In genomic region chr13:109941951-109942350, GRCh38 we compare ENCODE assay signal across 21 cellular contexts.
DNase-seq lines count a peak whose midpoint lies in the region; ATAC-seq, FAIRE-seq and TF ChIP-seq lines count a peak whose summit lies in the region.
"Had no signal": no experiment of that assay in that cellular context is flagged by ENCODE, and none has a peak within 500 bp of the region (broad histone marks: within the 10 kb centered on the region; RNA-seq: fewer than 3 reads in every experiment).

No MANE protein-coding gene starts in this region.

- H3K9me3 ChIP-seq in breast epithelium (peaks cover 0 to 5% of the 10 kb centered on the region in 2 donors), K562 (replicated peaks; ENCODE audit: control insufficient read depth, insufficient read depth, low read depth, low read length) (no peaks in the 10 kb centered on the region), right atrium auricular region (no peaks in the 10 kb centered on the region)
- H3K9me3 ChIP-seq in CD4-positive, alpha-beta T cell (ENCODE audit: control insufficient read depth, low read length): no peaks in the 10 kb centered on the region
- H3K9me3 ChIP-seq: colonic mucosa had no signal

- no peak for ATAC-seq in K562
- ATAC-seq in CD4-positive, alpha-beta T cell (ENCODE audit: poor library complexity): no peak
- ATAC-seq: activated T-cell treated with anti-CD3 and anti-CD28 coated beads, Interleukin-2, amount 50 U/mL, for 72 hours had no signal

- H3K27me3 Mint-ChIP-seq in MCF 10A (ENCODE audit: insufficient read depth, unreplicated experiment): no peaks in the 10 kb centered on the region
- peaks cover 5% of the 10 kb centered on the region for H3K27me3 Mint-ChIP-seq in CD4-positive, alpha-beta T cell

- no peak overlapping the region for H3K27ac Mint-ChIP-seq in MCF 10A (ENCODE audit: low read depth, unreplicated experiment)
- H3K27ac Mint-ChIP-seq in CD4-positive, alpha-beta T cell: no peak overlapping the region
- H3K27ac Mint-ChIP-seq: activated naive CD8-positive, alpha-beta T cell; activated T-cell treated with anti-CD3 and anti-CD28 coated beads, Interleukin-2, amount 50 U/mL, for 72 hours had no signal

- H3K36me3 ChIP-seq in breast epithelium: no peaks in the 10 kb centered on the region
- H3K36me3 ChIP-seq in K562 (ENCODE audit: control insufficient read depth, insufficient read depth, low read length): no peaks in the 10 kb centered on the region
- H3K36me3 ChIP-seq in right atrium auricular region: no peaks in the 10 kb centered on the region
- H3K36me3 ChIP-seq: BLaER1, colonic mucosa had no signal

- no peak overlapping the region for H3K9ac ChIP-seq in K562 (ENCODE audit: insufficient read depth in 1 of 2, low read depth in 2 of 2, low read length in 2 of 2)
- H3K9ac ChIP-seq: BLaER1 had no signal

- peaks cover 6% of the 10 kb centered on the region for H3K4me1 Mint-ChIP-seq in MCF 10A (ENCODE audit: insufficient read depth, unreplicated experiment)
- no peaks in the 10 kb centered on the region for H3K4me1 Mint-ChIP-seq in CD4-positive, alpha-beta T cell (ENCODE audit: low read depth)

- no peak for FAIRE-seq in K562 (lab: Jason Lieb, UNC)
- FAIRE-seq: D721Med, frontal cortex, keratinocyte had no signal

- TF ChIP-seq CTCF in MCF 10A (IDR thresholded peaks at IDR 0.05; ENCODE audit: unreplicated experiment) (no peak), breast epithelium (IDR thresholded peaks at IDR 0.05) (no peak), K562 (IDR thresholded peaks at IDR 0.05 in 2 of 3, conservative IDR thresholded peaks at IDR 0.05 in 1 of 3; ENCODE audit: insufficient read depth in 2 of 3, low read depth in 1 of 3, low read length in 3 of 3) (no peak), right atrium auricular region (IDR thresholded peaks at IDR 0.05) (no peak)
- TF ChIP-seq CTCF in CD4-positive, alpha-beta T cell (IDR thresholded peaks at IDR 0.05): no peak

- H2AFZ ChIP-seq in K562 (ENCODE audit: low read depth, low read length): no peak overlapping the region

- 1% methylated on average over 7 of the region's 7 CpGs for whole genome bisulfite sequencing in K562 (ENCODE audit: insufficient coverage, low coverage, missing lambda C conversion rate)

- in situ Hi-C loops in K562 (cut with MboI): no loop called here

- no peak for TF ChIP-seq RAD21 in K562 (CRISPR knock-in tag; conservative IDR thresholded peaks at IDR 0.05 in 1 of 2, IDR thresholded peaks at IDR 0.05 in 1 of 2)

- no peaks in the 10 kb centered on the region for H4K20me1 ChIP-seq in K562 (replicated peaks; ENCODE audit: control insufficient read depth, insufficient read depth, low read length)
- H4K20me1 ChIP-seq: BLaER1 had no signal

- no peak for TF ChIP-seq POLR2A in breast epithelium (IDR thresholded peaks at IDR 0.05)
- TF ChIP-seq POLR2A in K562 (conservative IDR thresholded peaks at IDR 0.05): no peak

- CTCF ChIA-PET in MCF 10A (lab: Yijun Ruan, JAX) (interaction anchor here (0.6 to 1.5 kb wide), 3 partner anchors 57 to 785 kb away, joined by 3 to 6 read pairs (median 3); no protein-coding TSS in a partner anchor), K562 (lab: Yijun Ruan, JAX; ENCODE audit: low intra/inter-chr PET ratio) (no interaction called here)
- CTCF ChIA-PET in CD4-positive, alpha-beta T cell (lab: Charles Lee): no interaction called here

- DNase-seq in MCF 10A (ENCODE audit: unreplicated experiment): peak; percentile 59
- no peak for DNase-seq in breast epithelium (ENCODE audit: low spot score in 2 of 2)
- DNase-seq in K562 (ENCODE audit: extremely low read depth in 1 of 4, low spot score in 3 of 4): no peak
- peak; percentile 43 for DNase-seq in fibroblast of the conjunctiva (ENCODE audit: low read depth)
- no peak for DNase-seq in CD4-positive, alpha-beta T cell
- no peak for DNase-seq in right atrium auricular region (ENCODE audit: low spot score)
- no peak for DNase-seq in NCI-H510A (lab: John Stamatoyannopoulos, UW)
- no peak for DNase-seq in activated T-cell treated with anti-CD3 and anti-CD28 coated beads, Interleukin-2, amount 50 U/mL, for 48 hours
- DNase-seq: 8988T; activated T-cell treated with anti-CD3 and anti-CD28 coated beads, Interleukin-2, amount 50 U/mL, for 72 hours; colonic mucosa; GOT3; hypothalamus; NCI-H1417; NCI-H526 treated with DMSO at 0.1 percent for 48 hours; SHP77 had no signal

- POLR2A ChIA-PET in MCF 10A (lab: Yijun Ruan, JAX): no interaction called here
- POLR2A ChIA-PET in K562 (lab: Yijun Ruan, JAX): no interaction called here
- POLR2A ChIA-PET in CD4-positive, alpha-beta T cell (lab: Charles Lee): no interaction called here

- H3K27ac ChIP-seq in breast epithelium (no peak overlapping the region), K562 (ENCODE audit: extremely low read depth, low read depth, low read length) (no peak overlapping the region), right atrium auricular region (no peak overlapping the region)
- H3K27ac ChIP-seq in CD4-positive, alpha-beta T cell (ENCODE audit: low read depth, low read length): no peak overlapping the region
- H3K27ac ChIP-seq: BLaER1, colonic mucosa had no signal

- no peaks in the 10 kb centered on the region for H3K36me3 Mint-ChIP-seq in MCF 10A (ENCODE audit: insufficient read depth, unreplicated experiment)
- no peaks in the 10 kb centered on the region for H3K36me3 Mint-ChIP-seq in CD4-positive, alpha-beta T cell (ENCODE audit: low read depth)
- H3K36me3 Mint-ChIP-seq: activated naive CD8-positive, alpha-beta T cell had no signal

- no peak overlapping the region for H3K4me3 Mint-ChIP-seq in MCF 10A (ENCODE audit: unreplicated experiment)
- H3K4me3 Mint-ChIP-seq in CD4-positive, alpha-beta T cell: no peak overlapping the region
- H3K4me3 Mint-ChIP-seq: activated naive CD8-positive, alpha-beta T cell; activated T-cell treated with anti-CD3 and anti-CD28 coated beads, Interleukin-2, amount 50 U/mL, for 72 hours had no signal

- no peak overlapping the region for H3K4me2 ChIP-seq in K562 (ENCODE audit: insufficient read depth, low read length)
- H3K4me2 ChIP-seq: BLaER1 had no signal

- no peaks in the 10 kb centered on the region for H3K79me2 ChIP-seq in K562 (ENCODE audit: control insufficient read depth, insufficient read depth, low read length)

- intact Hi-C loops in MCF 10A (cut with micrococcal nuclease) (no loop called here), breast epithelium (cut with DNase I; ENCODE audit: low total_unique reads) (no loop called here), K562 (cut with micrococcal nuclease) (no loop called here)
- intact Hi-C loops in CD4-positive, alpha-beta T cell (cut with DNase I, micrococcal nuclease): no loop called here

- no TSS peak for BruUV-seq in MCF 10A (replicated peaks; lab: Mats Ljungman, UMichigan)
- BruUV-seq in K562 (replicated peaks; lab: Mats Ljungman, UMichigan): no TSS peak

- TF ChIP-seq EP300 in K562 (IDR thresholded peaks at IDR 0.05; ENCODE audit: low read length): no peak

- H3K9me1 ChIP-seq in K562 (ENCODE audit: control insufficient read depth, insufficient read depth, low read length): no peaks in the 10 kb centered on the region

- H3K27me3 ChIP-seq in breast epithelium (no peaks in the 10 kb centered on the region), K562 (ENCODE audit: control insufficient read depth in 2 of 2, insufficient read depth in 2 of 2, low read length in 2 of 2) (peaks cover 0 to 8% of the 10 kb centered on the region in 2 experiments; a peak in 3 of 5 replicates), right atrium auricular region (no peaks in the 10 kb centered on the region)
- no peaks in the 10 kb centered on the region for H3K27me3 ChIP-seq in CD4-positive, alpha-beta T cell (ENCODE audit: control insufficient read depth, insufficient read depth, low read length)
- H3K27me3 ChIP-seq: BLaER1, colonic mucosa had no signal

- no peaks in the 10 kb centered on the region for H3K4me1 ChIP-seq in breast epithelium
- H3K4me1 ChIP-seq in K562 (replicated peaks in 1 of 2; ENCODE audit: control insufficient read depth in 2 of 2, insufficient read depth in 2 of 2, low read length in 2 of 2): no peaks in the 10 kb centered on the region
- no peaks in the 10 kb centered on the region for H3K4me1 ChIP-seq in right atrium auricular region
- H3K4me1 ChIP-seq: BLaER1, colonic mucosa had no signal

- H3K9me3 Mint-ChIP-seq in MCF 10A (ENCODE audit: unreplicated experiment): no peaks in the 10 kb centered on the region
- peaks cover 2% of the 10 kb centered on the region for H3K9me3 Mint-ChIP-seq in CD4-positive, alpha-beta T cell

- no peak overlapping the region for H3K4me3 ChIP-seq in breast epithelium
- no peak overlapping the region for H3K4me3 ChIP-seq in K562
- H3K4me3 ChIP-seq in right atrium auricular region: no peak overlapping the region
- H3K4me3 ChIP-seq: BLaER1, colonic mucosa had no signal

TF ChIP-seq in K562, 482 proteins besides CTCF, POLR2A, EP300 and RAD21:
- TF ChIP-seq CEBPB (tag; IDR thresholded peaks at IDR 0.05) (peak; percentile 29; the same call in 1 of the 2 replicates), TARDBP (IDR thresholded peaks at IDR 0.05) (no peak), ZBTB33 (CRISPR knock-in tag; IDR thresholded peaks at IDR 0.05) (no peak)
TF ChIP-seq in K562: peak in this region for 1.

Comparison
In these comparisons a context has a peak if more than half of its experiments do, and no peak if none do; other contexts are left out.
1. DNase-seq: peak in MCF 10A (single experiment) and fibroblast of the conjunctiva (single experiment); none in breast epithelium (0 of 2), K562 (0 of 4), CD4-positive, alpha-beta T cell (0 of 10), right atrium auricular region (single experiment), NCI-H510A (single experiment) and activated T-cell treated with anti-CD3 and anti-CD28 coated beads, Interleukin-2, amount 50 U/mL, for 48 hours (0 of 2).